1 cellular context compared by ENCODE assay signal in genomic region chr7:45975367-45975766, GRCh38.
TF ChIP-seq lines count a peak whose summit lies in the region.

No MANE protein-coding gene starts in this region.

TF ChIP-seq in HepG2, 621 proteins besides CTCF, POLR2A, EP300 and RAD21:
- TF ChIP-seq SMAD1 (CRISPR knock-in tag; IDR thresholded peaks at IDR 0.05; ENCODE audit: borderline replicate concordance, low read depth): no peak
- no peak for TF ChIP-seq SUZ12 (IDR thresholded peaks at IDR 0.05; ENCODE audit: low read depth, low read length)
- TF ChIP-seq ZSCAN20 (CRISPR knock-in tag; IDR thresholded peaks at IDR 0.05; ENCODE audit: borderline replicate concordance): no peak
- no peak for TF ChIP-seq NR3C1 (CRISPR knock-in tag; IDR thresholded peaks at IDR 0.05)
- TF ChIP-seq, protein P1, sequence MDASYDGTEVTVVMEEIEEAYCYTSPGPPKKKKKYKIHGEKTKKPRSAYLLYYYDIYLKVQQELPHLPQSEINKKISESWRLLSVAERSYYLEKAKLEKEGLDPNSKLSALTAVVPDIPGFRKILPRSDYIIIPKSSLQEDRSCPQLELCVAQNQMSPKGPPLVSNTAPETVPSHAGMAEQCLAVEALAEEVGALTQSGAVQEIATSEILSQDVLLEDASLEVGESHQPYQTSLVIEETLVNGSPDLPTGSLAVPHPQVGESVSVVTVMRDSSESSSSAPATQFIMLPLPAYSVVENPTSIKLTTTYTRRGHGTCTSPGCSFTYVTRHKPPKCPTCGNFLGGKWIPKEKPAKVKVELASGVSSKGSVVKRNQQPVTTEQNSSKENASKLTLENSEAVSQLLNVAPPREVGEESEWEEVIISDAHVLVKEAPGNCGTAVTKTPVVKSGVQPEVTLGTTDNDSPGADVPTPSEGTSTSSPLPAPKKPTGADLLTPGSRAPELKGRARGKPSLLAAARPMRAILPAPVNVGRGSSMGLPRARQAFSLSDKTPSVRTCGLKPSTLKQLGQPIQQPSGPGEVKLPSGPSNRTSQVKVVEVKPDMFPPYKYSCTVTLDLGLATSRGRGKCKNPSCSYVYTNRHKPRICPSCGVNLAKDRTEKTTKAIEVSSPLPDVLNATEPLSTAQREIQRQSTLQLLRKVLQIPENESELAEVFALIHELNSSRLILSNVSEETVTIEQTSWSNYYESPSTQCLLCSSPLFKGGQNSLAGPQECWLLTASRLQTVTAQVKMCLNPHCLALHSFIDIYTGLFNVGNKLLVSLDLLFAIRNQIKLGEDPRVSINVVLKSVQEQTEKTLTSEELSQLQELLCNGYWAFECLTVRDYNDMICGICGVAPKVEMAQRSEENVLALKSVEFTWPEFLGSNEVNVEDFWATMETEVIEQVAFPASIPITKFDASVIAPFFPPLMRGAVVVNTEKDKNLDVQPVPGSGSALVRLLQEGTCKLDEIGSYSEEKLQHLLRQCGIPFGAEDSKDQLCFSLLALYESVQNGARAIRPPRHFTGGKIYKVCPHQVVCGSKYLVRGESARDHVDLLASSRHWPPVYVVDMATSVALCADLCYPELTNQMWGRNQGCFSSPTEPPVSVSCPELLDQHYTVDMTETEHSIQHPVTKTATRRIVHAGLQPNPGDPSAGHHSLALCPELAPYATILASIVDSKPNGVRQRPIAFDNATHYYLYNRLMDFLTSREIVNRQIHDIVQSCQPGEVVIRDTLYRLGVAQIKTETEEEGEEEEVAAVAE (CRISPR knock-in tag; IDR thresholded peaks at IDR 0.05; ENCODE audit: borderline replicate concordance): no peak
- TF ChIP-seq KLF12 (CRISPR knock-in tag; IDR thresholded peaks at IDR 0.05; ENCODE audit: borderline replicate concordance): no peak
- no peak for TF ChIP-seq ZNF235 (CRISPR knock-in tag; IDR thresholded peaks at IDR 0.05; ENCODE audit: borderline replicate concordance)
- TF ChIP-seq SMAD3 (CRISPR knock-in tag; IDR thresholded peaks at IDR 0.05): no peak
- no peak for TF ChIP-seq ZFP62 (CRISPR knock-in tag; IDR thresholded peaks at IDR 0.05)
- TF ChIP-seq PRPF4 (IDR thresholded peaks at IDR 0.05; ENCODE audit: low read depth, low read length, poor library complexity, severe bottlenecking): peak; percentile 2
- TF ChIP-seq PREB (CRISPR knock-in tag; IDR thresholded peaks at IDR 0.05): no peak
- no peak for TF ChIP-seq ZNF460 (CRISPR knock-in tag; IDR thresholded peaks at IDR 0.05; ENCODE audit: borderline replicate concordance)
- TF ChIP-seq REXO4 (CRISPR knock-in tag; IDR thresholded peaks at IDR 0.05; ENCODE audit: borderline replicate concordance): no peak
- TF ChIP-seq ZNF564 (CRISPR knock-in tag; IDR thresholded peaks at IDR 0.05): peak; percentile 95; the same call in 1 of the 2 replicates
